11 cellular contexts compared by ENCODE assay signal in genomic region chr20:9660236-9660868, GRCh38.
DNase-seq lines count a peak whose midpoint lies in the region; ATAC-seq and TF ChIP-seq lines count a peak whose summit lies in the region.
"Had no signal": no experiment of that assay in that cellular context is flagged by ENCODE, and none has a peak within 500 bp of the region (broad histone marks: within the 10 kb centered on the region; RNA-seq: fewer than 3 reads in every experiment).

No MANE protein-coding gene starts in this region.

- intact Hi-C loops in left ventricle myocardium superior (cut with micrococcal nuclease): no loop called here

- TF ChIP-seq CTCF in AG10803 (conservative IDR thresholded peaks at IDR 0.05; ENCODE audit: low read length): no peak

- H3K4me3 ChIP-seq in AG10803 (ENCODE audit: low read length): no peak overlapping the region
- H3K4me3 ChIP-seq: lower lobe of right lung had no signal

- DNase-seq in AG10803 (ENCODE audit: low read depth) (peak; percentile 11), HEK293T (ENCODE audit: extremely low spot score) (peak; percentile 11), SW480 (ENCODE audit: low spot score) (peak; percentile 8), glomerular visceral epithelial cell (ENCODE audit: extremely low spot score) (peak; percentile 12), NK-92 (lab: John Stamatoyannopoulos, UW; ENCODE audit: unreplicated experiment) (no peak), left ventricle myocardium superior (no peak)
- DNase-seq: activated gamma-delta T cell, lower lobe of right lung, NCI-H524 treated with DMSO at 0.1 percent for 48 hours had no signal

- CTCF ChIA-PET in HEK293T (lab: Yijun Ruan, JAX): no interaction called here

- ATAC-seq in HG03175 (IDR thresholded peaks at IDR 0.05; ENCODE audit: unreplicated experiment) (no peak), GM18868 (IDR thresholded peaks at IDR 0.05; ENCODE audit: unreplicated experiment) (no peak), left ventricle myocardium superior (no peak)
- ATAC-seq: lower lobe of right lung had no signal

- POLR2A ChIA-PET in HEK293T (lab: Yijun Ruan, JAX): no interaction called here

TF ChIP-seq in HEK293T, 16 proteins besides CTCF, POLR2A, EP300 and RAD21:
- TF ChIP-seq PKNOX1 (IDR thresholded peaks at IDR 0.05): no peak

Comparison
In these comparisons a context has a peak if more than half of its experiments do, and no peak if none do; other contexts are left out.
1. DNase-seq: peak in AG10803 (single experiment), HEK293T (single experiment), SW480 (single experiment) and glomerular visceral epithelial cell (single experiment); none in NK-92 (single experiment) and left ventricle myocardium superior (single experiment).